ENCODE assay signal across 17 cellular contexts in genomic region chr9:137158625-137159024, GRCh38. TPM values are rescaled to one million over a fixed set of nuclear protein-coding genes. Genes with fewer than 3 reads are reported as not detected.
DNase-seq lines count a peak whose midpoint lies in the region; ATAC-seq and TF ChIP-seq lines count a peak whose summit lies in the region.
"Had no signal": no experiment of that assay in that cellular context is flagged by ENCODE, and none has a peak within 500 bp of the region (broad histone marks: within the 10 kb centered on the region; RNA-seq: fewer than 3 reads in every experiment).

No MANE protein-coding gene starts in this region.

- peak; percentile 41 for DNase-seq in COLO668 (lab: John Stamatoyannopoulos, UW; ENCODE audit: unreplicated experiment)
- peak; percentile 39 for DNase-seq in GM12865 (ENCODE audit: low read depth)
- peak; percentile 72 for DNase-seq in NCI-H69 (lab: John Stamatoyannopoulos, UW)
- DNase-seq in WERI-Rb-1 = no peak
- no peak for DNase-seq in activated T-cell treated with anti-CD3 and anti-CD28 coated beads for 4 hours
- no peak for DNase-seq in stimulated activated naive CD8-positive, alpha-beta T cell treated with anti-CD3 and anti-CD28 coated beads, Interleukin-15, amount 100 ng/mL, for 72 hours
- DNase-seq in right lobe of liver = no peak
- DNase-seq in NOMO-1 (lab: John Stamatoyannopoulos, UW; ENCODE audit: unreplicated experiment in 2 of 2) = no peak
- DNase-seq: CD4-positive, CD25-positive, alpha-beta regulatory T cell; KBM-7; NCI-H1092 treated with DMSO at 0.1 percent for 48 hours; NCI-H446 treated with DMSO at 0.1 percent for 48 hours had no signal

- H3K36me3 ChIP-seq in WERI-Rb-1 = no peaks in the 10 kb centered on the region
- H3K36me3 ChIP-seq in right lobe of liver = no peaks in the 10 kb centered on the region
- H3K36me3 ChIP-seq: HAP-1 had no signal

- H3K9me3 Mint-ChIP-seq in stimulated activated naive CD8-positive, alpha-beta T cell treated with anti-CD3 and anti-CD28 coated beads, Interleukin-15, amount 100 ng/mL, for 72 hours = no peaks in the 10 kb centered on the region
- H3K9me3 Mint-ChIP-seq: CD4-positive, CD25-positive, alpha-beta regulatory T cell; T-helper 2 cell treated with Interferon-gamma antibody and Interleukin-4, amounts not matched to agents 5 μg/mL and 100 μg/mL, for 36 hours had no signal

- H3K27ac Mint-ChIP-seq in stimulated activated naive CD8-positive, alpha-beta T cell treated with anti-CD3 and anti-CD28 coated beads, Interleukin-15, amount 100 ng/mL, for 72 hours = no peak overlapping the region
- H3K27ac Mint-ChIP-seq: CD4-positive, CD25-positive, alpha-beta regulatory T cell; T-helper 2 cell treated with Interferon-gamma antibody and Interleukin-4, amounts not matched to agents 5 μg/mL and 100 μg/mL, for 36 hours had no signal

- no peak for TF ChIP-seq POLR2A in right lobe of liver (IDR thresholded peaks at IDR 0.05)

- TF ChIP-seq CTCF in GM12865 (IDR thresholded peaks at IDR 0.05; ENCODE audit: insufficient read depth, low read depth, low read length, missing control alignments) (no peak), WERI-Rb-1 (IDR thresholded peaks at IDR 0.05; ENCODE audit: low read depth, low read length) (no peak), right lobe of liver (IDR thresholded peaks at IDR 0.05) (no peak)

- 43% methylated on average over 1 of the region's 4 CpGs for WGBS in right lobe of liver (ENCODE audit: insufficient coverage, low coverage, low lambda C conversion rate, missing lambda C conversion rate)

- no peak overlapping the region for H3K4me3 Mint-ChIP-seq in stimulated activated naive CD8-positive, alpha-beta T cell treated with anti-CD3 and anti-CD28 coated beads, Interleukin-15, amount 100 ng/mL, for 72 hours
- H3K4me3 Mint-ChIP-seq: T-helper 2 cell treated with Interferon-gamma antibody and Interleukin-4, amounts not matched to agents 5 μg/mL and 100 μg/mL, for 36 hours had no signal

- H3K27ac ChIP-seq in WERI-Rb-1 = peak overlapping the region; percentile 19; the same call in 1 of the 2 replicates
- no peak overlapping the region for H3K27ac ChIP-seq in right lobe of liver

- H3K4me3 ChIP-seq in GM12865 (ENCODE audit: low read depth, low read length) (no peak overlapping the region), WERI-Rb-1 (ENCODE audit: low read depth, low read length) (no peak overlapping the region), right lobe of liver (no peak overlapping the region)
- H3K4me3 ChIP-seq: HAP-1 had no signal

- no peak for ATAC-seq in stimulated activated naive CD8-positive, alpha-beta T cell treated with anti-CD3 and anti-CD28 coated beads, Interleukin-15, amount 100 ng/mL, for 72 hours
- ATAC-seq in right lobe of liver = no peak

- no peaks in the 10 kb centered on the region for H3K27me3 ChIP-seq in WERI-Rb-1 (ENCODE audit: insufficient read depth, low read depth, severe bottlenecking)
- peaks cover 6 to 24% of the 10 kb centered on the region in 2 donors for H3K27me3 ChIP-seq in right lobe of liver

- intact Hi-C loops in right lobe of liver (cut with DNase I) = no loop called here

- H3K4me1 Mint-ChIP-seq in stimulated activated naive CD8-positive, alpha-beta T cell treated with anti-CD3 and anti-CD28 coated beads, Interleukin-15, amount 100 ng/mL, for 72 hours = peaks cover 43% of the 10 kb centered on the region

- peaks cover 0 to 6% (median 0%) of the 10 kb centered on the region in 4 donors for H3K4me1 ChIP-seq in right lobe of liver
- H3K4me1 ChIP-seq: HAP-1 had no signal

- H3K27me3 Mint-ChIP-seq in stimulated activated naive CD8-positive, alpha-beta T cell treated with anti-CD3 and anti-CD28 coated beads, Interleukin-15, amount 100 ng/mL, for 72 hours = peaks cover 86% of the 10 kb centered on the region

- H3K9me3 ChIP-seq in WERI-Rb-1 (ENCODE audit: severe bottlenecking) (no peaks in the 10 kb centered on the region), right lobe of liver (no peaks in the 10 kb centered on the region)
- H3K9me3 ChIP-seq: HAP-1 had no signal

RNA-seq across cellular contexts. Expression of gene LRRC26, which starts 11.2 kb away (rescaled TPM):
- total RNA-seq in right lobe of liver = under 1 TPM in 2 of 6 experiments, not detected in 4; 0.17 to 0.18 TPM
- total RNA-seq: CD4-positive, CD25-positive, alpha-beta regulatory T cell; Daoy; MCF 10A had no signal

RNA-seq across cellular contexts. Expression of gene TMEM210, which starts 13.2 kb away (rescaled TPM):
- total RNA-seq in right lobe of liver = not detected
- total RNA-seq: CD4-positive, CD25-positive, alpha-beta regulatory T cell; Daoy; MCF 10A; SK-MEL-5 had no signal

RNA-seq across cellular contexts. Expression of gene GRIN1, which starts 19.7 kb away (rescaled TPM):
- total RNA-seq in right lobe of liver = not detected
- total RNA-seq: CD4-positive, CD25-positive, alpha-beta regulatory T cell had no signal

RNA-seq across cellular contexts. Expression of gene ANAPC2, which starts 29.7 kb away (rescaled TPM):
- 10 to 100 TPM; 16.1 to 36.5 (median 27.9) TPM for total RNA-seq in right lobe of liver

RNA-seq across cellular contexts. Expression of gene SSNA1, which starts 29.9 kb away (rescaled TPM):
- 10 to 100 TPM; 21.5 to 53.3 (median 25.5) TPM for total RNA-seq in right lobe of liver

Comparison
In these comparisons a context has a peak if more than half of its experiments do, and no peak if none do; other contexts are left out.
1. DNase-seq: peak in COLO668 (single experiment), GM12865 (single experiment) and NCI-H69 (single experiment); none in WERI-Rb-1 (single experiment), activated T-cell treated with anti-CD3 and anti-CD28 coated beads for 4 hours (single experiment), stimulated activated naive CD8-positive, alpha-beta T cell treated with anti-CD3 and anti-CD28 coated beads, Interleukin-15, amount 100 ng/mL, for 72 hours (0 of 2), right lobe of liver (0 of 3) and NOMO-1 (0 of 2).